Comparison of ENCODE assay signal across 22 cellular contexts in the genomic region with DNA sequence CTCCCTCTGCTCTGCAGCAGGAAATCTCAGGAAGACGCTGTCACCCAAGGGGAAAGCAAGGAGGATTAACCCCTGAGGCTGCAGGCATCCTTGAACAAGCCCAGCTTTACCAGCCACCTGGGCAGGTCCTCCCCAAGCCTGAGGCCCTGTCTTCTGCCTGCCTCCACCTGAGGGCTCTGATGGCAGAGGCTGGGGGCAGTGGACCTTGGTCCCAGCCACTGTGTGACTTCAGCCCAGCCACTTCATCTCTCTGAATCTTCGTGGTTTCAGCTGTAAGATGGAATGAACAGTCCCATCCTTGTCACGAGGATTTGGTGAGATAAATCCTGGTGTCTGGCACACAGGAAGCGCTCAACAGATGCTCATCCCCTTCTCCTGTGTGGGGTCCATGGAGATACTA. TPM values are rescaled to one million over a fixed set of nuclear protein-coding genes. Genes with fewer than 3 reads are reported as not detected.
DNase-seq lines count a peak whose midpoint lies in the region; FAIRE-seq and TF ChIP-seq lines count a peak whose summit lies in the region.
"Had no signal": no experiment of that assay in that cellular context is flagged by ENCODE, and none has a peak within 500 bp of the region (broad histone marks: within the 10 kb centered on the region; RNA-seq: fewer than 3 reads in every experiment).

No MANE protein-coding gene starts in this region.

- H3K27me3 ChIP-seq in WERI-Rb-1 (ENCODE audit: insufficient read depth, low read depth, severe bottlenecking) (no peaks in the 10 kb centered on the region), mesendoderm (ENCODE audit: insufficient read depth, low read length, poor library complexity) (no peaks in the 10 kb centered on the region)
- H3K27me3 ChIP-seq: BLaER1 treated with 17β-estradiol and CSF1 and Interleukin-3, amounts not matched to agents 10 nM and 100 nM had no signal

- H3K79me2 ChIP-seq in mesendoderm (ENCODE audit: control insufficient read depth, insufficient read depth, low read length): no peaks in the 10 kb centered on the region

- H3K4me3 ChIP-seq in WERI-Rb-1 (ENCODE audit: low read depth, low read length): no peak overlapping the region
- no peak overlapping the region for H3K4me3 ChIP-seq in mesendoderm (ENCODE audit: low read length)
- H3K4me3 ChIP-seq: A549; BLaER1 treated with 17β-estradiol and CSF1 and Interleukin-3, amounts not matched to agents 10 nM and 100 nM had no signal

- H3K23ac ChIP-seq in mesendoderm (ENCODE audit: low read length): peak overlapping the region; percentile 80

- no peaks in the 10 kb centered on the region for H3K79me1 ChIP-seq in mesendoderm (ENCODE audit: low read length)

- no peak overlapping the region for H4K8ac ChIP-seq in mesendoderm (ENCODE audit: low read depth, low read length)

- TF ChIP-seq CTCF in WERI-Rb-1 (IDR thresholded peaks at IDR 0.05; ENCODE audit: low read depth, low read length): no peak

- H2AK5ac ChIP-seq in mesendoderm (ENCODE audit: low read length): no peak overlapping the region

- peak; percentile 76 for DNase-seq in NCI-H82 (lab: John Stamatoyannopoulos, UW)
- DNase-seq in NCI-H82 treated with DMSO at 0.1 percent for 48 hours (lab: John Stamatoyannopoulos, UW; ENCODE audit: unreplicated experiment): no peak
- no peak for DNase-seq in HTR-8/SVneo (ENCODE audit: insufficient read length, low spot score)
- peak; percentile 57 for DNase-seq in WERI-Rb-1
- DNase-seq in mesendoderm: no peak
- DNase-seq in activated T-cell treated with anti-CD3 and anti-CD28 coated beads, Interleukin-2, amount 50 U/mL, for 1 hour: no peak
- DNase-seq in NCI-H524 treated with DMSO at 0.1 percent for 48 hours (lab: John Stamatoyannopoulos, UW): no peak
- no peak for DNase-seq in activated CD4-positive, alpha-beta T cell treated with anti-CD3 and anti-CD28 coated beads, Interleukin-2, amount 50 U/mL, for 1 hour
- DNase-seq: AML-193; Calu3; CD4-positive, alpha-beta T cell; CD8-positive, alpha-beta T cell; GF-D8 had no signal

- peak; percentile 69 for FAIRE-seq in HTR-8/SVneo (lab: Jason Lieb, UNC)
- FAIRE-seq: A549, D721Med, G401.6, GM12891, GM19239 had no signal

- H3K9ac ChIP-seq in mesendoderm (ENCODE audit: low read length): no peak overlapping the region

- peaks cover 3% of the 10 kb centered on the region for H3K4me1 ChIP-seq in mesendoderm (ENCODE audit: control insufficient read depth, low read depth, low read length)
- H3K4me1 ChIP-seq: A549, Caco-2 had no signal

- H3K18ac ChIP-seq in mesendoderm (ENCODE audit: low read length): no peak overlapping the region

- WGBS in mesendoderm (ENCODE audit: extremely low coverage, insufficient coverage, low lambda C conversion rate): no CpG with 5 or more reads among the region's 4 CpGs

- no peak overlapping the region for H2BK5ac ChIP-seq in mesendoderm (ENCODE audit: low read length)

- H2BK15ac ChIP-seq in mesendoderm (replicated peaks; ENCODE audit: low read depth): no peak overlapping the region

- no peak overlapping the region for H2BK120ac ChIP-seq in mesendoderm (ENCODE audit: low read depth, low read length)

- no peak overlapping the region for H3K4me2 ChIP-seq in mesendoderm (ENCODE audit: low read length)
- H3K4me2 ChIP-seq: A549 had no signal

- H3K27ac ChIP-seq in WERI-Rb-1 (peak overlapping the region; percentile 61), mesendoderm (ENCODE audit: low read depth, low read length) (no peak overlapping the region)
- H3K27ac ChIP-seq: 22Rv1; A549; BLaER1 treated with 17β-estradiol and CSF1 and Interleukin-3, amounts not matched to agents 10 nM and 100 nM; C4-2B had no signal

- H3K56ac ChIP-seq in mesendoderm (ENCODE audit: low read length): no peak overlapping the region

- H3K36me3 ChIP-seq in WERI-Rb-1: no peaks in the 10 kb centered on the region
- H3K36me3 ChIP-seq in mesendoderm (ENCODE audit: control insufficient read depth, insufficient read depth, low read length): no peaks in the 10 kb centered on the region
- H3K36me3 ChIP-seq: BLaER1 treated with 17β-estradiol and CSF1 and Interleukin-3, amounts not matched to agents 10 nM and 100 nM had no signal

- H3K9me3 ChIP-seq in WERI-Rb-1 (ENCODE audit: severe bottlenecking): no peaks in the 10 kb centered on the region
- H3K9me3 ChIP-seq: A549; BLaER1 treated with 17β-estradiol and CSF1 and Interleukin-3, amounts not matched to agents 10 nM and 100 nM; Caco-2 had no signal

- H4K5ac ChIP-seq in mesendoderm (ENCODE audit: low read length): no peak overlapping the region

- H3K4ac ChIP-seq in mesendoderm (ENCODE audit: low read depth, low read length): no peak overlapping the region

RNA-seq across cellular contexts. Expression of a gene that starts 8.5 kb away (rescaled TPM):
- polyA plus RNA-seq in mesendoderm (2013, experiment 1 of 2): 0.10 TPM
- polyA plus RNA-seq in mesendoderm (2013, experiment 2 of 2): 0.31 TPM

Comparison
In these comparisons a context has a peak if more than half of its experiments do, and no peak if none do; other contexts are left out.
1. DNase-seq: peak in NCI-H82 (single experiment) and WERI-Rb-1 (single experiment); none in NCI-H82 treated with DMSO at 0.1 percent for 48 hours (single experiment), HTR-8/SVneo (single experiment), mesendoderm (single experiment), activated T-cell treated with anti-CD3 and anti-CD28 coated beads, Interleukin-2, amount 50 U/mL, for 1 hour (single experiment), NCI-H524 treated with DMSO at 0.1 percent for 48 hours (single experiment) and activated CD4-positive, alpha-beta T cell treated with anti-CD3 and anti-CD28 coated beads, Interleukin-2, amount 50 U/mL, for 1 hour (single experiment).